ENCODE assay signal across 1 cellular context in genomic region chr1:27668808-27669723, GRCh38.
TF ChIP-seq lines count a peak whose summit lies in the region.

No MANE protein-coding gene starts in this region.

TF ChIP-seq in HepG2, 621 proteins besides CTCF, POLR2A, EP300 and RAD21 (continued from another document):
- TF ChIP-seq ARID4A (CRISPR knock-in tag; IDR thresholded peaks at IDR 0.05; ENCODE audit: borderline replicate concordance) = no peak; the same call in 1 of the 2 replicates
- no peak for TF ChIP-seq MAFF (IDR thresholded peaks at IDR 0.05; ENCODE audit: low read depth, low read length)
- no peak for TF ChIP-seq ZNF275 (CRISPR knock-in tag; IDR thresholded peaks at IDR 0.05; ENCODE audit: borderline replicate concordance)
- no peak for TF ChIP-seq PHF8 (CRISPR knock-in tag; IDR thresholded peaks at IDR 0.05)
- no peak for TF ChIP-seq CBX2 (IDR thresholded peaks at IDR 0.05; ENCODE audit: low read depth, low read length)
- no peak for TF ChIP-seq CBX2 (CRISPR knock-in tag; IDR thresholded peaks at IDR 0.05; ENCODE audit: low read depth)
- no peak for TF ChIP-seq ZNF75D (CRISPR knock-in tag; IDR thresholded peaks at IDR 0.05; ENCODE audit: borderline replicate concordance)
- no peak for TF ChIP-seq MTA3 (CRISPR knock-in tag; IDR thresholded peaks at IDR 0.05)
- no peak for TF ChIP-seq MXD1 (CRISPR knock-in tag; IDR thresholded peaks at IDR 0.05)
- TF ChIP-seq ZMAT5 (CRISPR knock-in tag; IDR thresholded peaks at IDR 0.05; ENCODE audit: borderline replicate concordance, low read depth) = no peak
- TF ChIP-seq ZNF335 (CRISPR knock-in tag; IDR thresholded peaks at IDR 0.05) = no peak
- TF ChIP-seq ZFX (CRISPR knock-in tag; IDR thresholded peaks at IDR 0.05; ENCODE audit: low read depth) = peak; percentile 23; the same call in 1 of the 2 replicates
- TF ChIP-seq ZSCAN21 (CRISPR knock-in tag; IDR thresholded peaks at IDR 0.05; ENCODE audit: borderline replicate concordance) = no peak
- TF ChIP-seq SRSF1 (optimal IDR thresholded peaks at IDR 0.05; ENCODE audit: low read depth, low read length) = no peak
- no peak for TF ChIP-seq TFAP4 (IDR thresholded peaks at IDR 0.05; ENCODE audit: borderline replicate concordance, low read depth)
- no peak for TF ChIP-seq ARNT2 (CRISPR knock-in tag; IDR thresholded peaks at IDR 0.05; ENCODE audit: low read depth)
TF ChIP-seq in HepG2: peak in this region for 54.
